26 cellular contexts compared by ENCODE assay signal in the genomic region with DNA sequence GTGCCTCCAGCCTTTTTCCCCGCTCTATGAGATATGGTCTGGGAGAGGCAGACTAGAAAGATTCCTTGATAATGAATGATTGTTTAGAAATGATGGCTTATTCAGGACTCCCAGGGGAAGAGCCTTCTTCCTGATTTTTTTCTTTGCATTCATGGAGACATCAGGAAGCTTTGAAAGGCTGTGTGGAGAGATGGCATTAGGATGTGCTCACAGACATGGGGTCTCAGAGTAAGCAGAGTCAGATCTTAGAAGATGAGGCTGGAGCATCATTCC.
"Had no signal": no experiment of that assay in that cellular context is flagged by ENCODE, and none has a peak within 500 bp of the region (broad histone marks: within the 10 kb centered on the region; RNA-seq: fewer than 3 reads in every experiment).

No MANE protein-coding gene starts in this region.

- H3K4me2 ChIP-seq: hepatocyte, smooth muscle cell had no signal

- H3K4me1 ChIP-seq: suprapubic skin, upper lobe of right lung, uterus had no signal

- H3K36me3 Mint-ChIP-seq: natural killer cell had no signal

- H3K9me3 ChIP-seq: ovary, suprapubic skin, upper lobe of right lung, uterus had no signal

- H3K27ac ChIP-seq: hepatocyte, ovary, suprapubic skin, transverse colon, upper lobe of right lung, uterus had no signal

- H3K4me3 Mint-ChIP-seq: effector memory CD8-positive, alpha-beta T cell; memory B cell; natural killer cell; stimulated activated naive CD8-positive, alpha-beta T cell treated with anti-CD3 and anti-CD28 coated beads, Interleukin-15, amount 100 ng/mL, for 72 hours had no signal

- H3K9me3 Mint-ChIP-seq: effector memory CD8-positive, alpha-beta T cell; memory B cell; natural killer cell had no signal

- H3K27me3 ChIP-seq: hepatocyte, ovary, suprapubic skin, transverse colon, upper lobe of right lung, uterus had no signal

- H3K27ac Mint-ChIP-seq: effector memory CD8-positive, alpha-beta T cell; memory B cell; natural killer cell; stimulated activated naive CD8-positive, alpha-beta T cell treated with anti-CD3 and anti-CD28 coated beads, Interleukin-15, amount 100 ng/mL, for 72 hours had no signal

- H2AFZ ChIP-seq: hepatocyte had no signal

- FAIRE-seq: endometrium, islet of Langerhans had no signal

- ATAC-seq: effector memory CD8-positive, alpha-beta T cell; left colon; natural killer cell; sciatic nerve; stimulated activated naive CD8-positive, alpha-beta T cell treated with anti-CD3 and anti-CD28 coated beads, Interleukin-15, amount 100 ng/mL, for 72 hours had no signal

- H3K27me3 Mint-ChIP-seq: effector memory CD8-positive, alpha-beta T cell; memory B cell; stimulated activated naive CD8-positive, alpha-beta T cell treated with anti-CD3 and anti-CD28 coated beads, Interleukin-15, amount 100 ng/mL, for 72 hours had no signal

- H3K36me3 ChIP-seq: ovary, suprapubic skin, transverse colon, upper lobe of right lung, uterus had no signal

- DNase-seq: cerebellar nuclear complex; cortex of kidney; effector memory CD8-positive, alpha-beta T cell; glutamatergic neuron; natural killer cell; occipital lobe; ovary; retina; stimulated activated CD4-positive, alpha-beta T cell treated with anti-CD3 and anti-CD28 coated beads, Interleukin-12 subunit alpha, Interleukin-12 subunit beta, amount 100 ng/mL, for 4 hours; stimulated activated CD4-positive, alpha-beta T cell treated with anti-CD3 and anti-CD28 coated beads, Interleukin-1b, Interleukin-23, amount 100 ng/mL, for 48 hours; stimulated activated CD4-positive, alpha-beta T cell treated with anti-CD3 and anti-CD28 coated beads, Interleukin-4, amount 100 ng/mL, for 1 hour; stimulated activated CD8-positive, alpha-beta memory T cell treated with anti-CD3 and anti-CD28 coated beads, Interleukin-4, amount 100 ng/mL, for 48 hours; stimulated activated naive CD4-positive, alpha-beta T cell; stimulated activated naive CD8-positive, alpha-beta T cell treated with anti-CD3 and anti-CD28 coated beads, Interleukin-15, amount 100 ng/mL, for 72 hours; transverse colon; uterus had no signal

- H3K4me3 ChIP-seq: hepatocyte, lung, ovary, smooth muscle cell, suprapubic skin, transverse colon, upper lobe of right lung, uterus had no signal

- H3K4me1 Mint-ChIP-seq: natural killer cell had no signal
